Comparison of ENCODE assay signal across 10 cellular contexts in the genomic region with DNA sequence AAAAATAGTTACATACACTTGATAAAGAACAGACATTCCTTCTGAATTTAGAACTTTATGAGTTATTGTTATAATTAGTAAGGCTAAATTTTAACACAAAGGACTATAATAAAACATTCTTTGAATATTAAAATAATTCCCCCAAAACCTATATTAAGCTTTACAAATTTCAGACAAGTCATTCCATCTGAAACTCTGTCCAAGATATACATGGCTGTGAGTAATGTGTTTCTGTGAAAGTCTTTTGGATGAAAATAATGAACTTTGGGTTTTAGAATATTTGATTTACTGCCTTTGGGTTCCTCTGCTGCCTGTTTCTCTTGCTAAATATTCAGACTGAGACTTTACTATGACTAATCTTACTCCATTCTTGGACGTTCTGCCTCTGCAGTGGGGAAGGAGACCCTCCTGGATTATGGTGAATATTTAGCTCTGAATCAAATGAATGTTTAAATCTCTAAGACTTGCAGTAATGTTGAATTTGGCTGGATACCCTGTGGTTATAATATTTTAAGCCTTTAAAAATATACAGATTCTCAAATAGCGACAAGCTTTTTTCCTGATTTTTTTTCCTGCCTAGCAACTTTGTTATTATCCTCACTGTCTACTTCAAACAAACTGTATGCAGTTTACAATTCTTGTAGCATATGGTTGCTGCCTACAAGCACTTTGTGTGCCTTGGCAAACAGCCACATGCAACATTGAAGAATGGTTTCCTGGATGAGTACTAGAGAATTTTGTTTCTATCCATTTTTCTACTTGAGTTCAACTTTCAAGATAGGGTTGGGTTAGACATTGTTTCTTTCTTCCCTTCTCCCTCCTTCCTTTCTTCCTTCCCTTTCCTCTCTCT. TPM values are rescaled to one million over a fixed set of nuclear protein-coding genes. Genes with fewer than 3 reads are reported as not detected.
DNase-seq lines count a peak whose midpoint lies in the region; TF ChIP-seq lines count a peak whose summit lies in the region.
"Had no signal": no experiment of that assay in that cellular context is flagged by ENCODE, and none has a peak within 500 bp of the region (broad histone marks: within the 10 kb centered on the region; RNA-seq: fewer than 3 reads in every experiment).

No MANE protein-coding gene starts in this region.

- no peak for TF ChIP-seq POLR2A in breast epithelium (IDR thresholded peaks at IDR 0.05)

- TF ChIP-seq CTCF in breast epithelium (IDR thresholded peaks at IDR 0.05), result no peak
- no peak for TF ChIP-seq CTCF in osteoblast (IDR thresholded peaks at IDR 0.05; ENCODE audit: extremely low read depth, low read depth, low read length)

- peak overlapping the region; percentile 38 for H3K4me2 ChIP-seq in osteoblast (ENCODE audit: insufficient read depth, low read length)

- H3K27me3 ChIP-seq in breast epithelium (no peaks in the 10 kb centered on the region), osteoblast (ENCODE audit: insufficient read depth, low read length) (no peaks in the 10 kb centered on the region)

- intact Hi-C loops in breast epithelium (cut with DNase I; ENCODE audit: low total_unique reads), result no loop called here

- H3K9me3 ChIP-seq in breast epithelium, result no peaks in the 10 kb centered on the region
- no peaks in the 10 kb centered on the region for H3K9me3 ChIP-seq in osteoblast (ENCODE audit: low read depth, low read length)

- H3K4me3 ChIP-seq in breast epithelium (no peak overlapping the region), osteoblast (ENCODE audit: insufficient read depth, low read length) (no peak overlapping the region)

- H3K79me2 ChIP-seq in osteoblast (ENCODE audit: insufficient read depth, low read length), result no peaks in the 10 kb centered on the region

- peak overlapping the region in 1 of 2 donors; percentile 39 for H3K27ac ChIP-seq in breast epithelium
- H3K27ac ChIP-seq in osteoblast (ENCODE audit: low read depth, low read length), result peak overlapping the region; percentile 45

- no peaks in the 10 kb centered on the region for H3K36me3 ChIP-seq in breast epithelium
- no peaks in the 10 kb centered on the region for H3K36me3 ChIP-seq in osteoblast (ENCODE audit: insufficient read depth, low read length)

- H3K4me1 ChIP-seq in breast epithelium (no peaks in the 10 kb centered on the region), osteoblast (ENCODE audit: insufficient read depth, low read length) (peaks cover 26% of the 10 kb centered on the region)

- no peaks in the 10 kb centered on the region for H4K20me1 ChIP-seq in osteoblast (ENCODE audit: insufficient read depth, low read length)

- DNase-seq in DMS153 treated with DMSO at 0.1 percent for 48 hours (lab: John Stamatoyannopoulos, UW; ENCODE audit: unreplicated experiment), result peak; percentile 56
- peak; percentile 61 for DNase-seq in NCI-H1694 (lab: John Stamatoyannopoulos, UW)
- peak; percentile 23 to 63 for DNase-seq in breast epithelium (ENCODE audit: low spot score in 2 of 2)
- DNase-seq in osteoblast (ENCODE audit: insufficient read length, low spot score, missing footprints), result peak; percentile 90
- no peak for DNase-seq in SKM-1 (lab: John Stamatoyannopoulos, UW; ENCODE audit: unreplicated experiment)
- no peak for DNase-seq in CD1c-positive myeloid dendritic cell (ENCODE audit: extremely low spot score)
- DNase-seq in NCI-H146 treated with DMSO at 0.1 percent for 48 hours (lab: John Stamatoyannopoulos, UW; ENCODE audit: unreplicated experiment), result no peak
- DNase-seq in RKO (ENCODE audit: low spot score), result no peak
- DNase-seq: activated CD4-positive, CD25-positive, alpha-beta regulatory T cell; naive B cell had no signal

- H2AFZ ChIP-seq in osteoblast (ENCODE audit: low read length), result no peak overlapping the region

RNA-seq across cellular contexts. Expression of a gene that starts 51.4 kb away (rescaled TPM):
- total RNA-seq in breast epithelium (1 to 10 TPM in 2 of 3 donors, under 1 TPM in 1; 0.96 to 2.9 (median 2.5) TPM), osteoblast (0.59 and 1.8 TPM in 2 replicates)

Comparison
In these comparisons a context has a peak if more than half of its experiments do, and no peak if none do; other contexts are left out.
1. DNase-seq: peak in DMS153 treated with DMSO at 0.1 percent for 48 hours (single experiment), NCI-H1694 (single experiment), breast epithelium (2 of 2) and osteoblast (single experiment); none in SKM-1 (single experiment), CD1c-positive myeloid dendritic cell (single experiment), NCI-H146 treated with DMSO at 0.1 percent for 48 hours (single experiment) and RKO (single experiment).